23 cellular contexts compared by ENCODE assay signal in genomic region chr19:7685546-7686445, GRCh38. TPM values are rescaled to one million over a fixed set of nuclear protein-coding genes. Genes with fewer than 3 reads are reported as not detected.
DNase-seq lines count a peak whose midpoint lies in the region; TF ChIP-seq lines count a peak whose summit lies in the region.
"Had no signal": no experiment of that assay in that cellular context is flagged by ENCODE, and none has a peak within 500 bp of the region (broad histone marks: within the 10 kb centered on the region; RNA-seq: fewer than 3 reads in every experiment).

No MANE protein-coding gene starts in this region.

- H3K27me3 Mint-ChIP-seq in IgD-negative memory B cell, result no peaks in the 10 kb centered on the region
- peaks cover 5% of the 10 kb centered on the region for H3K27me3 Mint-ChIP-seq in glutamatergic neuron (ENCODE audit: unreplicated experiment)
- peaks cover 2% of the 10 kb centered on the region for H3K27me3 Mint-ChIP-seq in progenitor cell of endocrine pancreas
- H3K27me3 Mint-ChIP-seq: activated naive CD8-positive, alpha-beta T cell treated with anti-CD3 and anti-CD28 coated beads, Interleukin-2, amount 10 ng/mL, durations not matched to agents 7 days and 5 days had no signal

- H3K36me3 Mint-ChIP-seq in IgD-negative memory B cell, result peaks cover 8% of the 10 kb centered on the region
- H3K36me3 Mint-ChIP-seq in glutamatergic neuron (ENCODE audit: unreplicated experiment), result no peaks in the 10 kb centered on the region
- peaks cover 3% of the 10 kb centered on the region for H3K36me3 Mint-ChIP-seq in progenitor cell of endocrine pancreas (ENCODE audit: insufficient read depth)

- DNase-seq in ELF-1 (ENCODE audit: low read depth, low spot score), result peak; percentile 44
- DNase-seq in glutamatergic neuron, result no peak
- no peak for DNase-seq in progenitor cell of endocrine pancreas (ENCODE audit: low spot score, unreplicated experiment)
- no peak for DNase-seq in COR-L47 (lab: John Stamatoyannopoulos, UW)
- no peak for DNase-seq in inferior parietal cortex (ENCODE audit: extremely low spot score)
- DNase-seq in germinal center (ENCODE audit: low spot score), result no peak
- DNase-seq: activated naive CD8-positive, alpha-beta T cell treated with anti-CD3 and anti-CD28 coated beads, Interleukin-2, amount 10 ng/mL, durations not matched to agents 7 days and 5 days; activated T-cell treated with anti-CD3 and anti-CD28 coated beads, Interleukin-2, amount 50 U/mL, for 72 hours; brain microvascular endothelial cell; DMS53; hypothalamus; mucosa of descending colon; NCI-H1048; NCI-H2081; NCI-H524; ovary; stimulated activated CD4-positive, alpha-beta T cell treated with anti-CD3 and anti-CD28 coated beads, Interleukin-4, amount 100 ng/mL, for 24 hours; T-helper 1 cell; testis had no signal

- H3K27ac Mint-ChIP-seq in IgD-negative memory B cell (peak overlapping the region; percentile 49 to 83 (median 72)), glutamatergic neuron (ENCODE audit: unreplicated experiment) (no peak overlapping the region), progenitor cell of endocrine pancreas (peak overlapping the region; percentile 39)
- H3K27ac Mint-ChIP-seq: activated naive CD8-positive, alpha-beta T cell treated with anti-CD3 and anti-CD28 coated beads, Interleukin-2, amount 10 ng/mL, durations not matched to agents 7 days and 5 days; activated T-cell treated with anti-CD3 and anti-CD28 coated beads, Interleukin-2, amount 50 U/mL, for 72 hours had no signal

- H3K4me3 Mint-ChIP-seq in IgD-negative memory B cell (peak overlapping the region in 2 of 4 donors; percentile 71 to 72), glutamatergic neuron (ENCODE audit: unreplicated experiment) (peak overlapping the region; percentile 13), progenitor cell of endocrine pancreas (ENCODE audit: low read depth) (no peak overlapping the region)
- H3K4me3 Mint-ChIP-seq: activated naive CD8-positive, alpha-beta T cell treated with anti-CD3 and anti-CD28 coated beads, Interleukin-2, amount 10 ng/mL, durations not matched to agents 7 days and 5 days; activated T-cell treated with anti-CD3 and anti-CD28 coated beads, Interleukin-2, amount 50 U/mL, for 72 hours had no signal

- H3K9me3 Mint-ChIP-seq in IgD-negative memory B cell, result no peaks in the 10 kb centered on the region
- H3K9me3 Mint-ChIP-seq in glutamatergic neuron (ENCODE audit: unreplicated experiment), result peaks cover 4% of the 10 kb centered on the region
- H3K9me3 Mint-ChIP-seq in progenitor cell of endocrine pancreas (ENCODE audit: low read depth), result no peaks in the 10 kb centered on the region
- H3K9me3 Mint-ChIP-seq: activated naive CD8-positive, alpha-beta T cell treated with anti-CD3 and anti-CD28 coated beads, Interleukin-2, amount 10 ng/mL, durations not matched to agents 7 days and 5 days; activated T-cell treated with anti-CD3 and anti-CD28 coated beads, Interleukin-2, amount 50 U/mL, for 72 hours had no signal

- TF ChIP-seq CTCF in glutamatergic neuron (IDR thresholded peaks at IDR 0.05; ENCODE audit: partially characterized antibody, unreplicated experiment) (no peak), progenitor cell of endocrine pancreas (IDR thresholded peaks at IDR 0.05; ENCODE audit: unreplicated experiment) (no peak)

- H3K4me1 Mint-ChIP-seq in IgD-negative memory B cell (peaks cover 0 to 13% (median 12%) of the 10 kb centered on the region in 3 donors), glutamatergic neuron (ENCODE audit: low read depth, unreplicated experiment) (peaks cover 10% of the 10 kb centered on the region), progenitor cell of endocrine pancreas (ENCODE audit: low read depth) (peaks cover 2% of the 10 kb centered on the region)

RNA-seq across cellular contexts. Expression of gene TRAPPC5, which starts 5.2 kb away (rescaled TPM):
- 219 TPM for polyA plus RNA-seq in IgD-negative memory B cell
- 142 TPM for total RNA-seq in glutamatergic neuron (ENCODE audit: unreplicated experiment)
- total RNA-seq in progenitor cell of endocrine pancreas, result 71.5 and 88.8 TPM in 2 replicates

RNA-seq across cellular contexts. Expression of gene MCEMP1, which starts 8.9 kb away (rescaled TPM):
- 0.73 TPM for polyA plus RNA-seq in IgD-negative memory B cell
- not detected for total RNA-seq in glutamatergic neuron (ENCODE audit: unreplicated experiment)
- total RNA-seq in progenitor cell of endocrine pancreas, result not detected in 2 replicates
- total RNA-seq: activated naive CD8-positive, alpha-beta T cell treated with anti-CD3 and anti-CD28 coated beads, Interleukin-2, amount 10 ng/mL, durations not matched to agents 7 days and 5 days; activated T-cell treated with anti-CD3 and anti-CD28 coated beads, Interleukin-2, amount 50 U/mL, for 72 hours; fibroblast of villous mesenchyme; skeletal muscle tissue; testis had no signal
- polyA plus RNA-seq: BJ had no signal

RNA-seq across cellular contexts. Expression of gene FCER2, which starts 16.1 kb away (rescaled TPM):
- polyA plus RNA-seq in IgD-negative memory B cell, result 197 TPM
- total RNA-seq in glutamatergic neuron (ENCODE audit: unreplicated experiment) (not detected), progenitor cell of endocrine pancreas (not detected in 2 replicates)
- total RNA-seq: fibroblast of villous mesenchyme had no signal
- polyA plus RNA-seq: BJ had no signal

RNA-seq across cellular contexts. Expression of gene RETN, which starts 16.9 kb away (rescaled TPM):
- polyA plus RNA-seq in IgD-negative memory B cell, result not detected
- total RNA-seq in glutamatergic neuron (ENCODE audit: unreplicated experiment), result not detected
- total RNA-seq in progenitor cell of endocrine pancreas, result not detected in 2 replicates
- total RNA-seq: activated T-cell treated with anti-CD3 and anti-CD28 coated beads, Interleukin-2, amount 50 U/mL, for 72 hours; fibroblast of villous mesenchyme; mucosa of descending colon; testis had no signal
- polyA plus RNA-seq: BJ had no signal

RNA-seq across cellular contexts. Expression of gene CLEC4G, which starts 46.1 kb away (rescaled TPM):
- polyA plus RNA-seq in IgD-negative memory B cell, result 0.43 TPM
- 14.8 TPM for total RNA-seq in glutamatergic neuron (ENCODE audit: unreplicated experiment)
- not detected in 2 replicates for total RNA-seq in progenitor cell of endocrine pancreas
- total RNA-seq: activated naive CD8-positive, alpha-beta T cell treated with anti-CD3 and anti-CD28 coated beads, Interleukin-2, amount 10 ng/mL, durations not matched to agents 7 days and 5 days; activated T-cell treated with anti-CD3 and anti-CD28 coated beads, Interleukin-2, amount 50 U/mL, for 72 hours; fibroblast of villous mesenchyme had no signal
- polyA plus RNA-seq: BJ had no signal
